ENCODE assay signal across 11 cellular contexts in the genomic region with DNA sequence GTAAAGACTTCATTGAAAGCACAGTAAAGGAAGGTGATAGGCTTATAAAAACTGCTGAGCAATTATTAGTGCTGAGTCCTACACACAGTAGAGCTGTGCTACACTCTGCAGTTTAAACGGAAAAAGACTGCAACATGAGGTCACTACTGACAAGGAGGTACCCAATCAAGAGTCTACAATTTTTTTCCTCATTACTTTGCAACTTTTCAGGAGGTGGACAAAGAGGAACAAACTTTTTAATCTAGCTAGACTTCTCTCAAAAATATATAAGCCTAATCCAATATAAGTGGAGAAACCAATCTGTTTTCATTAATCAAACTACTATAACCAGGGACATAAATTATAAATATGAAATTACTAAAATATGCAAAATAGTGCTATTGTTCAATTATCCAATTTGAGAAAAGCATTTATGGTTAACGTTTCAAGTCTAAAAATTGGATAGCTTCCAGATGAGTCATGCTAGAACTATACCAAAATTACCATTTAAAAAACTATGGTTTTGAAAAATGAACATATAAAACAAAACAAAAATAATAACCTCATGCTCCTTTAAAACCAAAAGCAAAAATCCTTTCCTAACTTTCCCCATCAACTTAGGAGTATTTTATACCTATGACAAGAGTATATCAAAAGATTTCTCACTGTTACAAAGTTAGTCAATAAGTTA. TPM values are rescaled to one million over a fixed set of nuclear protein-coding genes. Genes with fewer than 3 reads are reported as not detected.
DNase-seq lines count a peak whose midpoint lies in the region; ATAC-seq and TF ChIP-seq lines count a peak whose summit lies in the region.
"Had no signal": no experiment of that assay in that cellular context is flagged by ENCODE, and none has a peak within 500 bp of the region (broad histone marks: within the 10 kb centered on the region; RNA-seq: fewer than 3 reads in every experiment).

No MANE protein-coding gene starts in this region.

- peak; percentile 8 for DNase-seq in CMK (ENCODE audit: low read depth)
- DNase-seq in MV-4-11 (lab: John Stamatoyannopoulos, UW) = peak; percentile 60
- DNase-seq in body of pancreas = peak in 1 of 4 donors; percentile 9
- DNase-seq in lung (ENCODE audit: low spot score) = no peak
- DNase-seq in NCI-H510A (lab: John Stamatoyannopoulos, UW) = no peak
- DNase-seq in activated gamma-delta T cell treated with Interleukin-2 at 50 U/mL for 16 hours = no peak
- DNase-seq: activated CD8-positive, alpha-beta T cell treated with anti-CD3 and anti-CD28 coated beads for 36 hours; H7; NCI-H2081 had no signal

- no peaks in the 10 kb centered on the region for H3K27me3 ChIP-seq in body of pancreas
- no peaks in the 10 kb centered on the region for H3K27me3 ChIP-seq in lung (ENCODE audit: control insufficient read depth, insufficient read depth)

- 6 to 7% methylated on average over 2 of the region's 2 CpGs for WGBS in body of pancreas, 2 donors
- WGBS in lung, 2 donors = 7 to 23% methylated on average over 2 of the region's 2 CpGs

- H3K27ac ChIP-seq in body of pancreas = no peak overlapping the region
- H3K27ac ChIP-seq in lung (ENCODE audit: low read depth in 1 of 2, low read length in 1 of 2) = no peak overlapping the region

- intact Hi-C loops in body of pancreas (cut with DNase I) = no loop called here

- ATAC-seq in body of pancreas (peak; percentile 65), lung (ENCODE audit: insufficient read depth, low FRiP score) (peak; percentile 56), GM19023 (IDR thresholded peaks at IDR 0.05; ENCODE audit: unreplicated experiment) (no peak), HG03432 (IDR thresholded peaks at IDR 0.05; ENCODE audit: unreplicated experiment) (no peak)
- ATAC-seq: activated CD8-positive, alpha-beta T cell treated with anti-CD3 and anti-CD28 coated beads for 36 hours had no signal

- H3K4me3 ChIP-seq in body of pancreas (no peak overlapping the region), lung (no peak overlapping the region)

- peaks cover 10% of the 10 kb centered on the region for H3K4me1 ChIP-seq in body of pancreas
- H3K4me1 ChIP-seq in lung (ENCODE audit: control insufficient read depth in 2 of 2, insufficient read depth in 2 of 2, low read length in 2 of 2) = peaks cover 5 to 11% of the 10 kb centered on the region in 2 donors

- TF ChIP-seq POLR2A in body of pancreas (IDR thresholded peaks at IDR 0.05) = no peak

- no peak for TF ChIP-seq CTCF in body of pancreas (IDR thresholded peaks at IDR 0.05)
- TF ChIP-seq CTCF in lung (IDR thresholded peaks at IDR 0.05; ENCODE audit: control extremely low read depth, extremely low read depth) = no peak

- H3K36me3 ChIP-seq in body of pancreas (replicated peaks in 1 of 2; ENCODE audit: insufficient read depth in 1 of 2, low read depth in 2 of 2) (peaks cover 0 to 2% of the 10 kb centered on the region in 2 donors), lung (ENCODE audit: control insufficient read depth in 2 of 2, insufficient read depth in 2 of 2, low read length in 2 of 2) (peaks cover 2 to 4% of the 10 kb centered on the region in 2 donors)

- H3K9me3 ChIP-seq in body of pancreas = no peaks in the 10 kb centered on the region
- no peaks in the 10 kb centered on the region for H3K9me3 ChIP-seq in lung (ENCODE audit: control insufficient read depth in 2 of 2, insufficient read depth in 1 of 2, low read length in 1 of 2)

RNA-seq across cellular contexts. Expression of gene FAM13B, which starts 37.7 kb away (rescaled TPM):
- total RNA-seq in body of pancreas (10 to 100 TPM; 25.9 to 53.7 TPM), lung (10 to 100 TPM; 38.0 to 63.6 TPM)
- polyA plus RNA-seq in lung = 1 to 10 TPM; 7.6 to 8.8 TPM

Comparison
In these comparisons a context has a peak if more than half of its experiments do, and no peak if none do; other contexts are left out.
1. DNase-seq: peak in CMK (single experiment) and MV-4-11 (single experiment); none in lung (single experiment), NCI-H510A (single experiment) and activated gamma-delta T cell treated with Interleukin-2 at 50 U/mL for 16 hours (single experiment).
2. ATAC-seq: peak in body of pancreas (single experiment) and lung (single experiment); none in GM19023 (single experiment) and HG03432 (single experiment).